In the genomic region with DNA sequence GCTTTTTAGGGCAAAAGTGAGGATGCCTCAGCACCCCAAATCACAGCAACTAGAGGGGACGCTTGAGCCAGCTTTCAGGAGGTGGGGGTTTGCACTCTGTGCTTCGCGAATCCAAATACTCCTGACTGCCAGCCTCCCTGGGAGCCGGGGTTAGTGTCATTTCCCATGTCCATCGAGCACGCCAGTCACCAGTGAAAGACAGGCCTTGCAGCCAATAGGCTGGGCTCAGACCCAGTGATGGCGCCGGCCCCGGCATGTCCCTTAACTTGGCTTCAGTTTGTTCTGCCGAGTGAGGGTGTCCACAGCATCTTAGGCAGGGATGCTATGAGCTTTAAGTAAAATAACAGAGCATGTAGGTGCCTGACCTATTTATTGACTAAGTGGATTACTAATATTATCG, we compare ENCODE assay signal across 4 cellular contexts.
TF ChIP-seq lines count a peak whose summit lies in the region.

No MANE protein-coding gene starts in this region.

TF ChIP-seq in SK-N-SH, 30 proteins besides CTCF, POLR2A, EP300 and RAD21:
- TF ChIP-seq, protein P1, sequence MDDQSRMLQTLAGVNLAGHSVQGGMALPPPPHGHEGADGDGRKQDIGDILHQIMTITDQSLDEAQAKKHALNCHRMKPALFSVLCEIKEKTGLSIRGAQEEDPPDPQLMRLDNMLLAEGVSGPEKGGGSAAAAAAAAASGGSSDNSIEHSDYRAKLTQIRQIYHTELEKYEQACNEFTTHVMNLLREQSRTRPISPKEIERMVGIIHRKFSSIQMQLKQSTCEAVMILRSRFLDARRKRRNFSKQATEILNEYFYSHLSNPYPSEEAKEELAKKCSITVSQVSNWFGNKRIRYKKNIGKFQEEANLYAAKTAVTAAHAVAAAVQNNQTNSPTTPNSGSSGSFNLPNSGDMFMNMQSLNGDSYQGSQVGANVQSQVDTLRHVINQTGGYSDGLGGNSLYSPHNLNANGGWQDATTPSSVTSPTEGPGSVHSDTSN (IDR thresholded peaks at IDR 0.05) = peak; percentile 73
- TF ChIP-seq JUND (IDR thresholded peaks at IDR 0.05) = no peak

TF ChIP-seq in SK-N-SH treated with all-trans-retinoic acid at 6 μM for 48 hours, 23 proteins besides CTCF, POLR2A, EP300 and RAD21:
- no peak for TF ChIP-seq ARNTL (CRISPR knock-in tag; IDR thresholded peaks at IDR 0.05; ENCODE audit: borderline replicate concordance, low read depth)

TF ChIP-seq in GM23338, 12 proteins besides CTCF, POLR2A, EP300 and RAD21:
- TF ChIP-seq, protein P2, sequence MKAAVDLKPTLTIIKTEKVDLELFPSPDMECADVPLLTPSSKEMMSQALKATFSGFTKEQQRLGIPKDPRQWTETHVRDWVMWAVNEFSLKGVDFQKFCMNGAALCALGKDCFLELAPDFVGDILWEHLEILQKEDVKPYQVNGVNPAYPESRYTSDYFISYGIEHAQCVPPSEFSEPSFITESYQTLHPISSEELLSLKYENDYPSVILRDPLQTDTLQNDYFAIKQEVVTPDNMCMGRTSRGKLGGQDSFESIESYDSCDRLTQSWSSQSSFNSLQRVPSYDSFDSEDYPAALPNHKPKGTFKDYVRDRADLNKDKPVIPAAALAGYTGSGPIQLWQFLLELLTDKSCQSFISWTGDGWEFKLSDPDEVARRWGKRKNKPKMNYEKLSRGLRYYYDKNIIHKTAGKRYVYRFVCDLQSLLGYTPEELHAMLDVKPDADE (IDR thresholded peaks at IDR 0.05) = no peak
- TF ChIP-seq CREB1 (CRISPR knock-in tag; IDR thresholded peaks at IDR 0.05; ENCODE audit: low read depth) = 0 out of 2 replicates have a peak, but pooled peaks have one; percentile 26
- TF ChIP-seq STAT1 (IDR thresholded peaks at IDR 0.05; ENCODE audit: unreplicated experiment) = no peak
- TF ChIP-seq POLR2AphosphoS5 (IDR thresholded peaks at IDR 0.05; ENCODE audit: low read depth) = no peak

TF ChIP-seq in H1, 55 proteins besides CTCF, POLR2A, EP300 and RAD21:
- TF ChIP-seq EZH2 (IDR thresholded peaks at IDR 0.05; ENCODE audit: low read depth, low read length, severe bottlenecking) = no peak
- no peak for TF ChIP-seq JUN (IDR thresholded peaks at IDR 0.05; ENCODE audit: low read depth, low read length)
- no peak for TF ChIP-seq MAFK (IDR thresholded peaks at IDR 0.05; ENCODE audit: low read depth, low read length)
- TF ChIP-seq TCF12 (IDR thresholded peaks at IDR 0.05; ENCODE audit: low read depth, low read length) = no peak
- TF ChIP-seq SP1 (IDR thresholded peaks at IDR 0.05; ENCODE audit: low read depth, low read length) = 0 out of 2 replicates have a peak, but pooled peaks have one; percentile 26
- TF ChIP-seq CHD2 (IDR thresholded peaks at IDR 0.05; ENCODE audit: low read length) = 0 out of 2 replicates have a peak, but pooled peaks have one; percentile 54
TF ChIP-seq in H1: peak in this region for 2.
